ENCODE assay signal across 26 cellular contexts in the genomic region with DNA sequence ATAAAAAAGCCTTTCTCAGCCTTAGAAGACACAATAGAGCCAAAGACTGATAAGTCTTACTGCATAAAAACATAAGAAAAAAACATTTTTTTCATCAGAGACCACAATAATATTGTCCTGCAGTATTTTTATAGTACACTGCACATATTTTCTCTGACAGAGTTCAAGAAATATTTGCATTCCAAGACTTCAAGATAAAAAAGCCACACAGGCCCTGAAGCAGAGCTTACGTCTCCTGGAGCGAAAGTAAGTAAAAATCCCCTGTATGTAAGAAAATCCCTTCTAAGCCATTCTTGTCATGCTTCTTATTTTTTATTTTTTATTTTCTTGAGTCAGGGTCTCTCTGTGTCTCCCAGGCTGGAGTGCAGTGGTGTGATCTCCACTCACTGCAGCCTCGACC.
DNase-seq lines count a peak whose midpoint lies in the region; ATAC-seq and TF ChIP-seq lines count a peak whose summit lies in the region.
"Had no signal": no experiment of that assay in that cellular context is flagged by ENCODE, and none has a peak within 500 bp of the region (broad histone marks: within the 10 kb centered on the region; RNA-seq: fewer than 3 reads in every experiment).

No MANE protein-coding gene starts in this region.

- no peak for ATAC-seq in GM19035 (IDR thresholded peaks at IDR 0.05; ENCODE audit: unreplicated experiment)
- ATAC-seq: left cardiac atrium; stimulated activated naive CD8-positive, alpha-beta T cell treated with anti-CD3 and anti-CD28 coated beads, Interleukin-15, Interleukin-2, amounts not matched to agents 100 U/mL and 50 U/mL, for 24 hours had no signal

- TF ChIP-seq EP300 in SK-N-SH (IDR thresholded peaks at IDR 0.05; ENCODE audit: borderline replicate concordance in 1 of 2, low read depth in 1 of 2, low read length in 1 of 2), result 0 out of 4 replicates have a peak, but pooled peaks of 1 of the 2 experiments have one; percentile 14

- 62% methylated on average over 3 of the region's 3 CpGs for WGBS in SK-N-SH (ENCODE audit: low lambda C conversion rate)

- no peak overlapping the region for H3K4me3 Mint-ChIP-seq in activated T-cell treated with anti-CD3 and anti-CD28 coated beads, Interleukin-2, amount 50 U/mL, for 24 hours
- H3K4me3 Mint-ChIP-seq: activated naive CD8-positive, alpha-beta T cell treated with anti-CD3 and anti-CD28 coated beads for 36 hours; CD4-positive, alpha-beta T cell; HFFc6 had no signal

- DNase-seq in SK-N-SH (no peak), choroid plexus epithelial cell (ENCODE audit: low read depth) (peak; percentile 97), iris pigment epithelial cell (ENCODE audit: low read depth) (peak; percentile 97), tibial artery (no peak), amygdala (lab: John Stamatoyannopoulos, UW) (no peak), RPMI8226 (no peak)
- no peak for DNase-seq in activated T-cell treated with anti-CD3 and anti-CD28 coated beads, Interleukin-2, amount 50 U/mL, for 24 hours
- DNase-seq: activated effector memory CD4-positive, alpha-beta T cell treated with anti-CD3 and anti-CD28 coated beads, Interleukin-2, amount 50 U/mL, for 16 hours; activated naive CD8-positive, alpha-beta T cell treated with anti-CD3 and anti-CD28 coated beads for 36 hours; CD4-positive, alpha-beta T cell; cortex of kidney; DMS 273 treated with DMSO at 0.1 percent for 48 hours; GOT3; head of caudate nucleus; HFFc6; left cardiac atrium; NCI-H1436; NCI-H774; stimulated activated naive CD8-positive, alpha-beta T cell treated with anti-CD3 and anti-CD28 coated beads, Interleukin-15, Interleukin-2, amounts not matched to agents 100 U/mL and 50 U/mL, for 24 hours; T-helper 2 cell; testis had no signal

- H3K79me2 ChIP-seq in SK-N-SH (ENCODE audit: insufficient read depth), result peaks cover 20% of the 10 kb centered on the region

- H3K27me3 ChIP-seq in SK-N-SH (ENCODE audit: insufficient read depth) (no peaks in the 10 kb centered on the region), tibial artery (no peaks in the 10 kb centered on the region)
- H3K27me3 ChIP-seq: breast epithelium, testis had no signal

- H3K4me1 Mint-ChIP-seq in activated T-cell treated with anti-CD3 and anti-CD28 coated beads, Interleukin-2, amount 50 U/mL, for 24 hours (ENCODE audit: low read depth), result no peaks in the 10 kb centered on the region
- H3K4me1 Mint-ChIP-seq: activated naive CD8-positive, alpha-beta T cell treated with anti-CD3 and anti-CD28 coated beads for 36 hours had no signal

- intact Hi-C loops in tibial artery (cut with DNase I; ENCODE audit: low total_unique reads), result no loop called here

- no peaks in the 10 kb centered on the region for H3K27me3 Mint-ChIP-seq in activated T-cell treated with anti-CD3 and anti-CD28 coated beads, Interleukin-2, amount 50 U/mL, for 24 hours
- H3K27me3 Mint-ChIP-seq: activated naive CD8-positive, alpha-beta T cell treated with anti-CD3 and anti-CD28 coated beads for 36 hours; CD4-positive, alpha-beta T cell had no signal

- no peaks in the 10 kb centered on the region for H3K36me3 Mint-ChIP-seq in activated T-cell treated with anti-CD3 and anti-CD28 coated beads, Interleukin-2, amount 50 U/mL, for 24 hours (ENCODE audit: low read depth)
- H3K36me3 Mint-ChIP-seq: activated naive CD8-positive, alpha-beta T cell treated with anti-CD3 and anti-CD28 coated beads for 36 hours had no signal

- H3F3A ChIP-seq in SK-N-SH (replicated peaks; ENCODE audit: insufficient read depth), result peaks cover 13% of the 10 kb centered on the region

- POLR2A ChIA-PET in SK-N-SH (lab: Yijun Ruan, JAX), result no interaction called here

- no peak overlapping the region for H2AFZ ChIP-seq in SK-N-SH (ENCODE audit: low read depth)

- CTCF ChIA-PET in SK-N-SH (lab: Yijun Ruan, JAX), result interaction anchor here (0.6 kb wide), 1 partner anchor 15 kb away, joined by 3 read pairs; no protein-coding TSS in a partner anchor

- no peak for TF ChIP-seq RAD21 in SK-N-SH (IDR thresholded peaks at IDR 0.05; ENCODE audit: low read length)

- H3K4me3 ChIP-seq in SK-N-SH (ENCODE audit: low read depth in 2 of 2, low read length in 1 of 2), result no peak overlapping the region; a peak in 1 of 4 replicates
- H3K4me3 ChIP-seq in choroid plexus epithelial cell (ENCODE audit: low read depth, low read length), result no peak overlapping the region
- H3K4me3 ChIP-seq in tibial artery, result no peak overlapping the region
- H3K4me3 ChIP-seq: breast epithelium, prostate gland, SK-N-MC, testis had no signal

- H3K36me3 ChIP-seq in SK-N-SH (replicated peaks in 1 of 2; ENCODE audit: control insufficient read depth in 1 of 2, insufficient read depth in 2 of 2, low read length in 1 of 2) (no peaks in the 10 kb centered on the region), tibial artery (no peaks in the 10 kb centered on the region)
- H3K36me3 ChIP-seq: breast epithelium, prostate gland had no signal

- H3K9me2 ChIP-seq in SK-N-SH, result no peaks in the 10 kb centered on the region

- peak overlapping the region; percentile 8; the same call in 1 of the 2 replicates for H3K9ac ChIP-seq in SK-N-SH
- H3K9ac ChIP-seq: KMS-11 had no signal

- peak overlapping the region; percentile 56 for H3K4me2 ChIP-seq in SK-N-SH
- H3K4me2 ChIP-seq: KMS-11 had no signal

- peaks cover 11% of the 10 kb centered on the region for H3K9me3 Mint-ChIP-seq in activated T-cell treated with anti-CD3 and anti-CD28 coated beads, Interleukin-2, amount 50 U/mL, for 24 hours
- H3K9me3 Mint-ChIP-seq: activated naive CD8-positive, alpha-beta T cell treated with anti-CD3 and anti-CD28 coated beads for 36 hours had no signal

- peaks cover 4 to 34% of the 10 kb centered on the region in 2 experiments; a peak in 3 of 4 replicates for H3K4me1 ChIP-seq in SK-N-SH (ENCODE audit: control insufficient read depth in 1 of 2, insufficient read depth in 2 of 2, low read depth in 1 of 2, low read length in 1 of 2)
- peaks cover 0 to 56% (median 20%) of the 10 kb centered on the region in 4 donors for H3K4me1 ChIP-seq in tibial artery
- H3K4me1 ChIP-seq: breast epithelium, prostate gland, testis had no signal

- H3K9me3 ChIP-seq in SK-N-SH (no peaks in the 10 kb centered on the region), tibial artery (no peaks in the 10 kb centered on the region)
- H3K9me3 ChIP-seq: breast epithelium, prostate gland, testis had no signal

- H3K27ac ChIP-seq in SK-N-SH (ENCODE audit: low read depth in 2 of 2, low read length in 1 of 2), result peak overlapping the region in 1 of 2 experiments; percentile 73; a peak in 2 of 4 replicates
- H3K27ac ChIP-seq in tibial artery, result peak overlapping the region; percentile 28 to 62
- H3K27ac ChIP-seq: breast epithelium, KMS-11, prostate gland, SK-N-MC, testis had no signal

- no peak for TF ChIP-seq CTCF in SK-N-SH (IDR thresholded peaks at IDR 0.05)
- no peak for TF ChIP-seq CTCF in choroid plexus epithelial cell (conservative IDR thresholded peaks at IDR 0.05; ENCODE audit: low read depth, low read length)
- no peak for TF ChIP-seq CTCF in tibial artery (IDR thresholded peaks at IDR 0.05)

- H4K20me1 ChIP-seq in SK-N-SH (ENCODE audit: insufficient read depth), result no peaks in the 10 kb centered on the region

- no peak overlapping the region for H3K27ac Mint-ChIP-seq in activated T-cell treated with anti-CD3 and anti-CD28 coated beads, Interleukin-2, amount 50 U/mL, for 24 hours
- H3K27ac Mint-ChIP-seq: activated naive CD8-positive, alpha-beta T cell treated with anti-CD3 and anti-CD28 coated beads for 36 hours; CD4-positive, alpha-beta T cell; HFFc6 had no signal

TF ChIP-seq in SK-N-SH, 30 proteins besides CTCF, POLR2A, EP300 and RAD21:
- peak; percentile 36; the same call in 1 of the 2 replicates for TF ChIP-seq NFIC (IDR thresholded peaks at IDR 0.05; ENCODE audit: borderline replicate concordance)
- TF ChIP-seq, protein P1, sequence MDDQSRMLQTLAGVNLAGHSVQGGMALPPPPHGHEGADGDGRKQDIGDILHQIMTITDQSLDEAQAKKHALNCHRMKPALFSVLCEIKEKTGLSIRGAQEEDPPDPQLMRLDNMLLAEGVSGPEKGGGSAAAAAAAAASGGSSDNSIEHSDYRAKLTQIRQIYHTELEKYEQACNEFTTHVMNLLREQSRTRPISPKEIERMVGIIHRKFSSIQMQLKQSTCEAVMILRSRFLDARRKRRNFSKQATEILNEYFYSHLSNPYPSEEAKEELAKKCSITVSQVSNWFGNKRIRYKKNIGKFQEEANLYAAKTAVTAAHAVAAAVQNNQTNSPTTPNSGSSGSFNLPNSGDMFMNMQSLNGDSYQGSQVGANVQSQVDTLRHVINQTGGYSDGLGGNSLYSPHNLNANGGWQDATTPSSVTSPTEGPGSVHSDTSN (IDR thresholded peaks at IDR 0.05), result peak; percentile 45
- TF ChIP-seq TCF12 (IDR thresholded peaks at IDR 0.05), result peak; percentile 61
- 0 out of 2 replicates have a peak, but pooled peaks have one; percentile 38 for TF ChIP-seq TEAD4 (IDR thresholded peaks at IDR 0.05; ENCODE audit: borderline replicate concordance, insufficient read depth)
- no peak for TF ChIP-seq POLR2AphosphoS5 (IDR thresholded peaks at IDR 0.05; ENCODE audit: low read depth, low read length)
- TF ChIP-seq FOSL2 (IDR thresholded peaks at IDR 0.05; ENCODE audit: borderline replicate concordance, low read depth), result peak; percentile 28; the same call in 1 of the 2 replicates
- peak; percentile 42 for TF ChIP-seq JUND (IDR thresholded peaks at IDR 0.05)
- TF ChIP-seq, protein P2, sequence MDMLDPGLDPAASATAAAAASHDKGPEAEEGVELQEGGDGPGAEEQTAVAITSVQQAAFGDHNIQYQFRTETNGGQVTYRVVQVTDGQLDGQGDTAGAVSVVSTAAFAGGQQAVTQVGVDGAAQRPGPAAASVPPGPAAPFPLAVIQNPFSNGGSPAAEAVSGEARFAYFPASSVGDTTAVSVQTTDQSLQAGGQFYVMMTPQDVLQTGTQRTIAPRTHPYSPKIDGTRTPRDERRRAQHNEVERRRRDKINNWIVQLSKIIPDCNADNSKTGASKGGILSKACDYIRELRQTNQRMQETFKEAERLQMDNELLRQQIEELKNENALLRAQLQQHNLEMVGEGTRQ (IDR thresholded peaks at IDR 0.05; ENCODE audit: borderline replicate concordance, low read depth, low read length), result no peak
- no peak for TF ChIP-seq RFX5 (IDR thresholded peaks at IDR 0.05; ENCODE audit: low read length)
- peak; percentile 24; the same call in 1 of the 2 replicates for TF ChIP-seq RXRA (IDR thresholded peaks at IDR 0.05; ENCODE audit: borderline replicate concordance, low read depth)

Comparison
In these comparisons a context has a peak if more than half of its experiments do, and no peak if none do; other contexts are left out.
1. DNase-seq: peak in choroid plexus epithelial cell (single experiment) and iris pigment epithelial cell (single experiment); none in SK-N-SH (single experiment), tibial artery (0 of 2), activated T-cell treated with anti-CD3 and anti-CD28 coated beads, Interleukin-2, amount 50 U/mL, for 24 hours (single experiment), amygdala (0 of 56) and RPMI8226 (single experiment).